In the genomic region with DNA sequence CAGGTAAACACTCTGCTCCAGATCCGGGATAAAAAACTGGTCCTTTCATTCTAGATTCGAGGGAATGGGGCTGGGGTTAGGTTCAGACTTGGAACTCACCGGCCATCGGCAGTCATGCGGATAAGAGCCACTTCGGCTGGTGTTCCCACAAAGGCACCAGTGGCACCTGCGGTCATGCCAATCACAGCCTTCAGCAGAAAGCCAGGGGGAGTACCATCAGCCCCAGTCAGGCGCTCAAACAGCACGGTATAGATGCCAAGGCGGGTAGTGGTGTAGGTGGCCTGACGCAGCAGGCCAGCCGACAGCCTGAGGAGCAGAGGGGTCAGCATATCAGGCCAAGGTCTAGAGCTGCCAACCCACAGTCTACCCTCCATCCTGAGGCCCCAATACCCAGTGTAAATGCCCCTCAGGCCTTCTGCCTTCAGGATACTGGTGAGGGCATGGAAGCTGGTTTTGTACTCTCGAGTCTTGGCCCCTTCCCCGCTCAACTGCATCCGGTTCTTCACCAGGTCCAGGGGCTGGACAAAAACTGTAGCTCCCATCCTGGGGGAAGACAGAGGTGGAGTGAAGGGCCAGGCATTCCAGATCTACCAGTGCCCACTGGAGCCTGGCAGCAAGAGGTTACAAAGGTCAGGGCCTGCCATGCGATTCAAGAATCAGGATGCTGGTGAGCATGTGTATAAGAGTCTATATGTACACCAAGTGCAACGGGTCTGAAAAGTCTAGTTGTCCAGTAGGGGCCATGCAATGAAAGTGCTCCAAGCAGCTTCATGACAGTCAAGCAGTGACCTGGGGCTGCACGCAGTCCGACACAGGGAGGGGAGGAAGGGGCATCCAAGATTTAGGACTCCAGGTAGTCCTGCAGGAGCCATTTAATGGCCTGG, we compare ENCODE assay signal across 6 cellular contexts. TPM values are rescaled to one million over a fixed set of nuclear protein-coding genes. Genes with fewer than 3 reads are reported as not detected.
A peak's percentile ranks its signal among the peaks of the same experiment; 100 is the strongest.
DNase-seq lines count a peak whose midpoint lies in the region; ATAC-seq, FAIRE-seq and TF ChIP-seq lines count a peak whose summit lies in the region.

No MANE protein-coding gene starts in this region.

- no peaks in the 10 kb centered on the region for H3K27me3 ChIP-seq in neural cell (ENCODE audit: insufficient read depth, low read depth, low read length)

- peak overlapping the region; percentile 97 for H3K27ac ChIP-seq in neural cell (ENCODE audit: low read length)

- no peaks in the 10 kb centered on the region for H3K36me3 ChIP-seq in neural cell (ENCODE audit: insufficient read depth, low read length)

- no peaks in the 10 kb centered on the region for H3F3A ChIP-seq in neural cell (ENCODE audit: insufficient read depth, low read length, poor library complexity, severe bottlenecking)

- peak overlapping the region; percentile 92 for H3K9ac ChIP-seq in neural cell (ENCODE audit: low read length)

- H3K27me3 Mint-ChIP-seq in brain, result peaks cover 14% of the 10 kb centered on the region

- peaks cover 20% of the 10 kb centered on the region for H3K79me2 ChIP-seq in neural cell (replicated peaks; ENCODE audit: insufficient read depth, low read length)

- peaks cover 0 to 4% (median 0%) of the 10 kb centered on the region in 5 experiments for H3K9me3 Mint-ChIP-seq in brain

- peak; percentile 57 for FAIRE-seq in HTR-8/SVneo (lab: Jason Lieb, UNC)

- TF ChIP-seq CTCF in brain (conservative IDR thresholded peaks at IDR 0.05) (no peak), neural cell (IDR thresholded peaks at IDR 0.05; ENCODE audit: poor library complexity, severe bottlenecking) (no peak)

- H3K9me2 ChIP-seq in neural cell (ENCODE audit: insufficient read depth, low read length), result no peaks in the 10 kb centered on the region

- peaks cover 32% of the 10 kb centered on the region for H3K36me3 Mint-ChIP-seq in brain

- no peak for DNase-seq in HTR-8/SVneo (ENCODE audit: insufficient read length, low spot score)
- DNase-seq in hypothalamus (lab: John Stamatoyannopoulos, UW), result no peak
- no peak for DNase-seq in cerebellar nuclear complex (lab: John Stamatoyannopoulos, UW)

- no peaks in the 10 kb centered on the region for H3K9me3 ChIP-seq in neural cell (ENCODE audit: low read length)

- H3K4me2 ChIP-seq in neural cell (ENCODE audit: low read length), result peak overlapping the region; percentile 86

- peak overlapping the region; percentile 83 for H3K4me3 ChIP-seq in neural cell (ENCODE audit: low read length)

- TF ChIP-seq EP300 in neural cell (conservative IDR thresholded peaks at IDR 0.05; ENCODE audit: poor library complexity, severe bottlenecking), result no peak

- no peaks in the 10 kb centered on the region for H4K20me1 ChIP-seq in neural cell (ENCODE audit: insufficient read depth)

- ATAC-seq in HG03097 (IDR thresholded peaks at IDR 0.05; ENCODE audit: low FRiP score, unreplicated experiment), result no peak

- H3K4me1 Mint-ChIP-seq in brain, result peaks cover 53% of the 10 kb centered on the region

- H3K27ac Mint-ChIP-seq in brain, result peak overlapping the region; percentile 96 to 100 (median 99)

- no peak for TF ChIP-seq RAD21 in neural cell (conservative IDR thresholded peaks at IDR 0.05)

- no peak overlapping the region for H2AFZ ChIP-seq in neural cell (ENCODE audit: low read depth, low read length)

- H3K4me3 Mint-ChIP-seq in brain, result peak overlapping the region; percentile 90 to 99 (median 94)

TF ChIP-seq in neural cell, 6 proteins besides CTCF, POLR2A, EP300 and RAD21:
- TF ChIP-seq MXI1 (conservative IDR thresholded peaks at IDR 0.05; ENCODE audit: poor library complexity, severe bottlenecking) (no peak), EZH2 (IDR thresholded peaks at IDR 0.05; ENCODE audit: borderline replicate concordance, insufficient read depth, low read length, poor library complexity, severe bottlenecking) (no peak), POLR2AphosphoS5 (IDR thresholded peaks at IDR 0.05) (no peak), TAF1 (IDR thresholded peaks at IDR 0.05; ENCODE audit: low read depth) (no peak), SMC3 (conservative IDR thresholded peaks at IDR 0.05; ENCODE audit: poor library complexity) (no peak)
- TF ChIP-seq, protein P1, sequence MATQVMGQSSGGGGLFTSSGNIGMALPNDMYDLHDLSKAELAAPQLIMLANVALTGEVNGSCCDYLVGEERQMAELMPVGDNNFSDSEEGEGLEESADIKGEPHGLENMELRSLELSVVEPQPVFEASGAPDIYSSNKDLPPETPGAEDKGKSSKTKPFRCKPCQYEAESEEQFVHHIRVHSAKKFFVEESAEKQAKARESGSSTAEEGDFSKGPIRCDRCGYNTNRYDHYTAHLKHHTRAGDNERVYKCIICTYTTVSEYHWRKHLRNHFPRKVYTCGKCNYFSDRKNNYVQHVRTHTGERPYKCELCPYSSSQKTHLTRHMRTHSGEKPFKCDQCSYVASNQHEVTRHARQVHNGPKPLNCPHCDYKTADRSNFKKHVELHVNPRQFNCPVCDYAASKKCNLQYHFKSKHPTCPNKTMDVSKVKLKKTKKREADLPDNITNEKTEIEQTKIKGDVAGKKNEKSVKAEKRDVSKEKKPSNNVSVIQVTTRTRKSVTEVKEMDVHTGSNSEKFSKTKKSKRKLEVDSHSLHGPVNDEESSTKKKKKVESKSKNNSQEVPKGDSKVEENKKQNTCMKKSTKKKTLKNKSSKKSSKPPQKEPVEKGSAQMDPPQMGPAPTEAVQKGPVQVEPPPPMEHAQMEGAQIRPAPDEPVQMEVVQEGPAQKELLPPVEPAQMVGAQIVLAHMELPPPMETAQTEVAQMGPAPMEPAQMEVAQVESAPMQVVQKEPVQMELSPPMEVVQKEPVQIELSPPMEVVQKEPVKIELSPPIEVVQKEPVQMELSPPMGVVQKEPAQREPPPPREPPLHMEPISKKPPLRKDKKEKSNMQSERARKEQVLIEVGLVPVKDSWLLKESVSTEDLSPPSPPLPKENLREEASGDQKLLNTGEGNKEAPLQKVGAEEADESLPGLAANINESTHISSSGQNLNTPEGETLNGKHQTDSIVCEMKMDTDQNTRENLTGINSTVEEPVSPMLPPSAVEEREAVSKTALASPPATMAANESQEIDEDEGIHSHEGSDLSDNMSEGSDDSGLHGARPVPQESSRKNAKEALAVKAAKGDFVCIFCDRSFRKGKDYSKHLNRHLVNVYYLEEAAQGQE (IDR thresholded peaks at IDR 0.05; ENCODE audit: borderline replicate concordance), result no peak

RNA-seq across cellular contexts. Expression of a gene that starts 0.9 kb away (rescaled TPM):
- polyA plus RNA-seq in brain (ENCODE audit: insufficient read depth, low read depth, low replicate concordance) (120 TPM), neural cell (140 and 172 TPM in 2 replicates)
- 66.2 and 91.5 TPM in 2 replicates for polyA minus RNA-seq in neural cell

RNA-seq across cellular contexts. Expression of a gene that starts 1.2 kb away (rescaled TPM):
- polyA plus RNA-seq in brain (ENCODE audit: insufficient read depth, low read depth, low replicate concordance) (268 TPM), neural cell (52.5 and 64.1 TPM in 2 replicates)
- polyA minus RNA-seq in neural cell, result 33.3 and 40.9 TPM in 2 replicates

RNA-seq across cellular contexts. Expression of a gene that starts 6.8 kb away (rescaled TPM):
- polyA plus RNA-seq in brain (ENCODE audit: insufficient read depth, low read depth, low replicate concordance) (not detected), neural cell (not detected in 2 replicates)
- polyA minus RNA-seq in neural cell, result not detected in 2 replicates

RNA-seq across cellular contexts. Expression of a gene that starts 9.4 kb away (rescaled TPM):
- 473 TPM for polyA plus RNA-seq in brain (ENCODE audit: insufficient read depth, low read depth, low replicate concordance)
- 145 and 230 TPM in 2 replicates for polyA plus RNA-seq in neural cell
- polyA minus RNA-seq in neural cell, result 72.3 and 78.0 TPM in 2 replicates

RNA-seq across cellular contexts. Expression of a gene that starts 12.0 kb away (rescaled TPM):
- polyA plus RNA-seq in brain (ENCODE audit: insufficient read depth, low read depth, low replicate concordance), result 5.5 TPM
- polyA plus RNA-seq in neural cell, result 0.54 and 2.3 TPM in 2 replicates
- polyA minus RNA-seq in neural cell, result 0.97 TPM in 1 of 2 replicates, not detected in the other
